8 cellular contexts compared by ENCODE assay signal in genomic region chr2:151207100-151207499, GRCh38.
"Had no signal": no experiment of that assay in that cellular context is flagged by ENCODE, and none has a peak within 500 bp of the region (broad histone marks: within the 10 kb centered on the region; RNA-seq: fewer than 3 reads in every experiment).

No MANE protein-coding gene starts in this region.

- DNase-seq: GDM1, GF-D8 had no signal

- H3K4me3 ChIP-seq: GM12878 had no signal

- ATAC-seq: GM12878 had no signal

- FAIRE-seq: G401.6, GM12878, GM12891, GM12892, GM18507, GM19239 had no signal
